8 cellular contexts compared by ENCODE assay signal in genomic region chr4:78638324-78639172, GRCh38.
DNase-seq lines count a peak whose midpoint lies in the region; ATAC-seq, FAIRE-seq and TF ChIP-seq lines count a peak whose summit lies in the region.

No MANE protein-coding gene starts in this region.

- H3K36me3 Mint-ChIP-seq in activated T-helper 2 cell treated with anti-CD3 and anti-CD28 coated beads, Interferon-gamma antibody, Interleukin-2, Interleukin-4, amounts not matched to agents 10 μg/mL and 5 μg/mL and 100 μg/mL, durations not matched to agents 14 hours and 24 hours and 36 hours (ENCODE audit: low read depth): no peaks in the 10 kb centered on the region
- no peaks in the 10 kb centered on the region for H3K36me3 Mint-ChIP-seq in immature natural killer cell

- DNase-seq in GM12892 (ENCODE audit: insufficient read length) (no peak), cardiac septum (ENCODE audit: low spot score) (no peak), dorsolateral prefrontal cortex (no peak), substantia nigra (lab: John Stamatoyannopoulos, UW) (no peak), immature natural killer cell (no peak)
- DNase-seq in activated T-helper 2 cell treated with anti-CD3 and anti-CD28 coated beads, Interferon-gamma antibody, Interleukin-2, Interleukin-4, amounts not matched to agents 10 μg/mL and 5 μg/mL and 100 μg/mL, durations not matched to agents 14 hours and 24 hours and 36 hours (ENCODE audit: low spot score): no peak

- no peaks in the 10 kb centered on the region for H3K9me3 Mint-ChIP-seq in activated T-helper 2 cell treated with anti-CD3 and anti-CD28 coated beads, Interferon-gamma antibody, Interleukin-2, Interleukin-4, amounts not matched to agents 10 μg/mL and 5 μg/mL and 100 μg/mL, durations not matched to agents 14 hours and 24 hours and 36 hours
- H3K9me3 Mint-ChIP-seq in immature natural killer cell: no peaks in the 10 kb centered on the region

- TF ChIP-seq POLR2A in GM12892 (IDR thresholded peaks at IDR 0.05; ENCODE audit: low read depth, low read length): no peak

- no peak overlapping the region for H3K4me3 Mint-ChIP-seq in activated T-helper 2 cell treated with anti-CD3 and anti-CD28 coated beads, Interferon-gamma antibody, Interleukin-2, Interleukin-4, amounts not matched to agents 10 μg/mL and 5 μg/mL and 100 μg/mL, durations not matched to agents 14 hours and 24 hours and 36 hours (ENCODE audit: low read depth)
- no peak overlapping the region for H3K4me3 Mint-ChIP-seq in immature natural killer cell

- no peaks in the 10 kb centered on the region for H3K27me3 ChIP-seq in dorsolateral prefrontal cortex

- H3K27me3 Mint-ChIP-seq in activated T-helper 2 cell treated with anti-CD3 and anti-CD28 coated beads, Interferon-gamma antibody, Interleukin-2, Interleukin-4, amounts not matched to agents 10 μg/mL and 5 μg/mL and 100 μg/mL, durations not matched to agents 14 hours and 24 hours and 36 hours (ENCODE audit: low read depth): peaks cover 11% of the 10 kb centered on the region
- peaks cover 0 to 4% (median 2%) of the 10 kb centered on the region in 3 donors for H3K27me3 Mint-ChIP-seq in immature natural killer cell (ENCODE audit: low read depth in 3 of 3)

- H3K27ac Mint-ChIP-seq in activated T-helper 2 cell treated with anti-CD3 and anti-CD28 coated beads, Interferon-gamma antibody, Interleukin-2, Interleukin-4, amounts not matched to agents 10 μg/mL and 5 μg/mL and 100 μg/mL, durations not matched to agents 14 hours and 24 hours and 36 hours: peak overlapping the region; percentile 78
- no peak overlapping the region for H3K27ac Mint-ChIP-seq in immature natural killer cell

- H3K4me3 ChIP-seq in dorsolateral prefrontal cortex: peak overlapping the region in 1 of 59 donors; percentile 19

- peak; percentile 94 for FAIRE-seq in GM12892 (lab: Jason Lieb, UNC)

- intact Hi-C loops in activated T-helper 2 cell treated with anti-CD3 and anti-CD28 coated beads, Interferon-gamma antibody, Interleukin-2, Interleukin-4, amounts not matched to agents 10 μg/mL and 5 μg/mL and 100 μg/mL, durations not matched to agents 14 hours and 24 hours and 36 hours (cut with micrococcal nuclease): loop anchor here (2.0 kb wide), 1 partner anchor 18 kb away; no protein-coding TSS in a partner anchor
- intact Hi-C loops in cardiac septum (cut with DNase I) (no loop called here), dorsolateral prefrontal cortex (cut with DNase I) (no loop called here)

- H3K27ac ChIP-seq in dorsolateral prefrontal cortex (peak overlapping the region in 17 of 59 donors; percentile 2 to 80 (median 33)), substantia nigra (ENCODE audit: low read depth, low read length, poor library complexity, severe bottlenecking) (no peak overlapping the region)

- peaks cover 40% of the 10 kb centered on the region for H3K4me1 Mint-ChIP-seq in activated T-helper 2 cell treated with anti-CD3 and anti-CD28 coated beads, Interferon-gamma antibody, Interleukin-2, Interleukin-4, amounts not matched to agents 10 μg/mL and 5 μg/mL and 100 μg/mL, durations not matched to agents 14 hours and 24 hours and 36 hours (ENCODE audit: low read depth)
- peaks cover 2 to 6% of the 10 kb centered on the region in 2 donors for H3K4me1 Mint-ChIP-seq in immature natural killer cell

- TF ChIP-seq CTCF in dorsolateral prefrontal cortex (IDR thresholded peaks at IDR 0.05 in 54 of 56, conservative IDR thresholded peaks at IDR 0.05 in 2 of 56; ENCODE audit: low read depth in 1 of 56, partially characterized antibody in 56 of 56): no peak

- ATAC-seq in GM19468 (IDR thresholded peaks at IDR 0.05; ENCODE audit: extremely low read depth, unreplicated experiment) (peak; percentile 78), HG03280 (IDR thresholded peaks at IDR 0.05; ENCODE audit: unreplicated experiment) (peak; percentile 90)
